In the genomic region with DNA sequence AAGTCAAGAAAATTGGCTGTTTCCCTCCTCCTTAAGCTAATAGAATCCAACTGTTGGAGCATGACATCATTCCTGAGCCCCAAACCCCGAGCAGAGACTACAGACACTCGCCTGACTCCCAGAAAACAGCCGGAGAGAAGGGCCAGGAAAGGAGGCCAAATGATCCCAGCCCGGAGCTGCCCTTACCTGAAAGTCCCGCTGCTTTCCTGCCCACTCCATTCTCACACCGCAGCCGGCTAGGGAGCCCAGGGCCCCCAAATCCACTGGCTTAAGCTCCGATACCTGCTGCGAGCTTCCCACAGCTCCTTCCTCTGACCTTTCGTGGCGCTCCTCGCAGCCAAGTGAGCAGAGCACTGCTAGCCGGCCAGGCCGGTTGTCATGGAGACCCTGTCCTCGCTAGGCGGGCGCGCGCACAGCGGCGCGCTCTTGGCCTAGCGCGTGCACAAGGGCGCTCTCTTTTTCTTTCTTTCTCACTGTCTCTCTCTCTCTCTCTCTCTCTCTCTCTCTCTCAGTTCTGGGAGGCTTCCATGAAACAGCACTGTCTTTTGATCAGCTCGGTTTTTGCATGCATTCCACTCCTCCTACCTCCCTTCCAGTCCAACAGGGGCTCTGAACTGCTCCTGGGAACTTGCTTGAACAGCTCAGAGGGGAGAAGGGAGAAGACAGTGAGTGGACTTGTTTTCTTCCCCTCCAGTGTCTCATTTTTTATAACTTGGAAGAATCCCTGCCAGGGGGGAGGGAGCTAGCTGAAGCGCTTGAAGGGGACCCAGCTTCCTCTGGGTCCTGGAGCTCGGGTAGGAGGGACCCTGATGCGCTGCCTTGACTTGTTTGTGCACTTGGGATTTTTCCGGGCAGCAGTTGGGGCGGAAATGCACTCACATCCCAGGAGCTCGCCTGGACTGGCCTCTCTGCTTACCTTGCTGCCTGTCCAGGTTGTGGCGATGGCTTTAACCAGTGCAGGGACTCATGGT, we compare ENCODE assay signal across 8 cellular contexts.
DNase-seq lines count a peak whose midpoint lies in the region; ATAC-seq and TF ChIP-seq lines count a peak whose summit lies in the region.

No MANE protein-coding gene starts in this region.

- no peaks in the 10 kb centered on the region for H3K27me3 ChIP-seq in left ventricle myocardium inferior (ENCODE audit: low read depth)
- H3K27me3 ChIP-seq in osteoblast (ENCODE audit: insufficient read depth, low read length), result no peaks in the 10 kb centered on the region

- H3K4me3 ChIP-seq in astrocyte of the cerebellum (ENCODE audit: low read depth, low read length) (peak overlapping the region; percentile 55), left ventricle myocardium inferior (peak overlapping the region; percentile 78), osteoblast (ENCODE audit: insufficient read depth, low read length) (peak overlapping the region; percentile 74)

- H3K27ac ChIP-seq in left ventricle myocardium inferior (replicated peaks), result peak overlapping the region; percentile 89
- peak overlapping the region; percentile 86 for H3K27ac ChIP-seq in osteoblast (ENCODE audit: low read depth, low read length)

- intact Hi-C loops in left ventricle myocardium inferior (cut with micrococcal nuclease), result loop anchor here (5.0 kb wide), 1 partner anchor 123 kb away; no protein-coding TSS in a partner anchor

- peak overlapping the region; percentile 80 for H3K4me2 ChIP-seq in osteoblast (ENCODE audit: insufficient read depth, low read length)

- TF ChIP-seq CTCF in astrocyte of the cerebellum (IDR thresholded peaks at IDR 0.05; ENCODE audit: low read depth, low read length, missing control alignments), result no peak
- TF ChIP-seq CTCF in left ventricle myocardium inferior (IDR thresholded peaks at IDR 0.05; ENCODE audit: borderline replicate concordance), result no peak
- TF ChIP-seq CTCF in osteoblast (IDR thresholded peaks at IDR 0.05; ENCODE audit: extremely low read depth, low read depth, low read length), result no peak

- H3K4me1 ChIP-seq in left ventricle myocardium inferior (peaks cover 82% of the 10 kb centered on the region), osteoblast (ENCODE audit: insufficient read depth, low read length) (peaks cover 78% of the 10 kb centered on the region)

- H2AFZ ChIP-seq in osteoblast (ENCODE audit: low read length), result peak overlapping the region; percentile 85

- no peak for ATAC-seq in HG02938 (IDR thresholded peaks at IDR 0.05; ENCODE audit: unreplicated experiment)

- in situ Hi-C loops in astrocyte of the cerebellum (cut with HindIII; ENCODE audit: low sequenced_read_pairs), result no loop called here

- peaks cover 9% of the 10 kb centered on the region for H4K20me1 ChIP-seq in osteoblast (ENCODE audit: insufficient read depth, low read length)

- H3K36me3 ChIP-seq in left ventricle myocardium inferior, result no peaks in the 10 kb centered on the region
- peaks cover 4% of the 10 kb centered on the region for H3K36me3 ChIP-seq in osteoblast (ENCODE audit: insufficient read depth, low read length)

- H3K79me2 ChIP-seq in osteoblast (ENCODE audit: insufficient read depth, low read length), result peaks cover 33% of the 10 kb centered on the region

- DNase-seq in NCI-H524 (lab: John Stamatoyannopoulos, UW) (peak; percentile 36 to 76), NCI-H524 treated with DMSO at 0.1 percent for 48 hours (lab: John Stamatoyannopoulos, UW) (no peak), NCI-H2171 treated with DMSO at 0.1 percent for 48 hours (lab: John Stamatoyannopoulos, UW) (peak; percentile 66), astrocyte of the cerebellum (ENCODE audit: low read depth) (no peak), left ventricle myocardium inferior (peak; percentile 81), osteoblast (ENCODE audit: insufficient read length, low spot score, missing footprints) (peak; percentile 94), NCI-H446 treated with DMSO at 0.1 percent for 48 hours (lab: John Stamatoyannopoulos, UW) (no peak)

- H3K9me3 ChIP-seq in left ventricle myocardium inferior (replicated peaks) (no peaks in the 10 kb centered on the region), osteoblast (ENCODE audit: low read depth, low read length) (no peaks in the 10 kb centered on the region)

Comparison
In these comparisons a context has a peak if more than half of its experiments do, and no peak if none do; other contexts are left out.
1. DNase-seq: peak in NCI-H524 (2 of 2), NCI-H2171 treated with DMSO at 0.1 percent for 48 hours (single experiment), left ventricle myocardium inferior (single experiment) and osteoblast (single experiment); none in NCI-H524 treated with DMSO at 0.1 percent for 48 hours (single experiment), astrocyte of the cerebellum (single experiment) and NCI-H446 treated with DMSO at 0.1 percent for 48 hours (single experiment).
2. Peak in every context shown above with its lines, with median percentiles within 50 percentile points of each other: H3K4me3 ChIP-seq.